23 cellular contexts compared by ENCODE assay signal in genomic region chr10:116082211-116082610, GRCh38.
"Had no signal": no experiment of that assay in that cellular context is flagged by ENCODE, and none has a peak within 500 bp of the region (broad histone marks: within the 10 kb centered on the region; RNA-seq: fewer than 3 reads in every experiment).

No MANE protein-coding gene starts in this region.

- H3K9me3 ChIP-seq: ascending aorta, esophagus muscularis mucosa, lower lobe of right lung, mucosa of descending colon, spleen, suprapubic skin, tibial artery, upper lobe of right lung had no signal

- H3K27me3 ChIP-seq: ascending aorta, hepatocyte, spleen, suprapubic skin, upper lobe of right lung had no signal

- H3K79me2 ChIP-seq: hepatocyte had no signal

- DNase-seq: activated CD4-positive, alpha-beta memory T cell treated with anti-CD3 and anti-CD28 coated beads, Interleukin-2, amount 10 ng/mL, durations not matched to agents 7 days and 5 days; activated CD4-positive, alpha-beta T cell treated with anti-CD3 and anti-CD28 coated beads for 1 hour; activated CD4-positive, alpha-beta T cell treated with anti-CD3 and anti-CD28 coated beads, Interleukin-2, amount 10 ng/mL, durations not matched to agents 7 days and 5 days; activated CD8-positive, alpha-beta memory T cell treated with anti-CD3 and anti-CD28 coated beads, Interleukin-2, amount 50 U/mL, for 48 hours; activated gamma-delta T cell; activated naive CD4-positive, alpha-beta T cell treated with anti-CD3 and anti-CD28 coated beads, Interleukin-2, amount 10 ng/mL, durations not matched to agents 7 days and 5 days; activated naive CD8-positive, alpha-beta T cell treated with anti-CD3 and anti-CD28 coated beads, Interleukin-2, amount 10 ng/mL, durations not matched to agents 7 days and 5 days; activated T-cell treated with anti-CD3 and anti-CD28 coated beads, Interleukin-2, amount 50 U/mL, for 24 hours; foreskin melanocyte; lower lobe of right lung; mucosa of descending colon; right cardiac atrium; spleen; stimulated activated naive CD4-positive, alpha-beta T cell; T-helper 2 cell; tibial artery; upper lobe of right lung had no signal

- H3K4me2 ChIP-seq: hepatocyte had no signal

- H3K4me1 ChIP-seq: ascending aorta, esophagus muscularis mucosa, lower lobe of right lung, spleen, suprapubic skin, upper lobe of right lung had no signal

- H2AFZ ChIP-seq: hepatocyte had no signal

- H3K27ac ChIP-seq: ascending aorta, esophagus muscularis mucosa, hepatocyte, lower lobe of right lung, spleen, suprapubic skin, tibial artery, upper lobe of right lung had no signal

- ATAC-seq: lower lobe of right lung; mucosa of descending colon; natural killer cell treated with Interleukin-12 subunit alpha and Interleukin-12 subunit beta and Interleukin-15 and Interleukin-18, amount 100 ng/mL, for 72 hours; right cardiac atrium; upper lobe of right lung; WTC11 had no signal

- H3K36me3 ChIP-seq: ascending aorta, lower lobe of right lung, spleen, suprapubic skin, tibial artery, upper lobe of right lung had no signal

- H3K4me3 ChIP-seq: ascending aorta, esophagus muscularis mucosa, hepatocyte, lower lobe of right lung, mucosa of descending colon, spleen, suprapubic skin, tibial artery, upper lobe of right lung had no signal
